8 cellular contexts compared by ENCODE assay signal in the genomic region with DNA sequence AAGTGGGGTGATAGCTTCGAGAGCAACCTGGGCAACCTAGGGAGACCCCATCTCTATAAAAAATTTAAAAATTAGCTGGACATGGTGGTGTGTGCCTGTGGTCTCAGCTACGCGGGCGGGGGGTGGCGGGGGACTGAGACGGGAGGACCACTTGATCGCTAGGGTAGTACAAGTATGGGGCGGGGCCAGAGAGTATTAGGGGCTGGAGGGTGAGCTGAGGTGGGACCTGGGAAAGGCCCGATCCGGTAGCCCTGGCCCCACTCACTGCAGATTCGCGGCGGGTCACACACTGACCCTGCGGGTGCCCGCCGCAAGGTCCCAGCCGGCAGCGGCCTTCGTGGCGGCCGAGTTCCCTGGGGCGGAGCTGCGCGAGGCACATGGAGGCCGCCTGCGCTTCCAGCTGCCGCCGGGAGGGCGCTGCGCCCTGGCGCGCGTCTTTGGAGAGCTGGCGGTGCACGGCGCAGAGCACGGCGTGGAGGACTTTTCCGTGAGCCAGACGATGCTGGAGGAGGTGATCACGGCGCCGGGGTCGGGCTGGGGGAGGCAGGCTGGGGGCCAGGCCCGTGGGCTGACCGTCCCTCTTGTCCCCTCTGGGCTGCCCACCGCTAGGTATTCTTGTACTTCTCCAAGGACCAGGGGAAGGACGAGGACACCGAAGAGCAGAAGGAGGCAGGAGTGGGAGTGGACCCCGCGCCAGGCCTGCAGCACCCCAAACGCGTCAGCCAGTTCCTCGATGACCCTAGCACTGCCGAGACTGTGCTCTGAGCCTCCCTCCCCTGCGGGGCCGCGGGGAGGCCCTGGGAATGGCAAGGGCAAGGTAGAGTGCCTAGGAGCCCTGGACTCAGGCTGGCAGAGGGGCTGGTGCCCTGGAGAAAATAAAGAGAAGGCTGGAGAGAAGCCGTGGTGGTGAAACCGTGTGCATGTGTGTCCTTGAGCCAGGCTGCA. TPM values are rescaled to one million over a fixed set of nuclear protein-coding genes. Genes with fewer than 3 reads are reported as not detected.
DNase-seq lines count a peak whose midpoint lies in the region; ATAC-seq and TF ChIP-seq lines count a peak whose summit lies in the region.

No MANE protein-coding gene starts in this region.

- peaks cover 4 to 56% (median 8%) of the 10 kb centered on the region in 4 donors for H3K27me3 ChIP-seq in esophagus squamous epithelium

- TF ChIP-seq CTCF in esophagus squamous epithelium (IDR thresholded peaks at IDR 0.05): peak; percentile 69 to 94 (median 86)
- TF ChIP-seq CTCF in nephron progenitor cell (IDR thresholded peaks at IDR 0.05): peak; percentile 84

- H3K9me3 ChIP-seq in esophagus squamous epithelium: no peaks in the 10 kb centered on the region

- H3K9me3 Mint-ChIP-seq in nephron progenitor cell: no peaks in the 10 kb centered on the region

- peaks cover 65% of the 10 kb centered on the region for H3K27me3 Mint-ChIP-seq in nephron progenitor cell (ENCODE audit: low read depth, poor library complexity)

- intact Hi-C loops in esophagus squamous epithelium (cut with DNase I): no loop called here

- H3K4me3 Mint-ChIP-seq in nephron progenitor cell: peak overlapping the region; percentile 20

- H3K27ac Mint-ChIP-seq in nephron progenitor cell: no peak overlapping the region

- H3K36me3 ChIP-seq in esophagus squamous epithelium: no peaks in the 10 kb centered on the region

- H3K4me3 ChIP-seq in esophagus squamous epithelium: peak overlapping the region in 2 of 4 donors; percentile 13 to 43

- H3K27ac ChIP-seq in esophagus squamous epithelium: peak overlapping the region in 1 of 4 donors; percentile 21

- WGBS in esophagus squamous epithelium, 2 donors: 12 to 21% methylated on average over 16 to 25 of the region's 60 CpGs

- peaks cover 23% of the 10 kb centered on the region for H3K4me1 Mint-ChIP-seq in nephron progenitor cell

- peak; percentile 25 to 58 for DNase-seq in SHP77 (lab: John Stamatoyannopoulos, UW)
- no peak for DNase-seq in SHP77 treated with DMSO at 0.1 percent for 48 hours (lab: John Stamatoyannopoulos, UW)
- DNase-seq in NCI-H446 treated with DMSO at 0.1 percent for 48 hours (lab: John Stamatoyannopoulos, UW): peak; percentile 18
- DNase-seq in activated T-cell treated with anti-CD3 and anti-CD28 coated beads for 48 hours (ENCODE audit: low read depth): peak; percentile 77
- DNase-seq in esophagus squamous epithelium (lab: John Stamatoyannopoulos, UW): no peak
- peak; percentile 86 for DNase-seq in nephron progenitor cell
- no peak for DNase-seq in AML-193 (lab: John Stamatoyannopoulos, UW)

- no peaks in the 10 kb centered on the region for H3K36me3 Mint-ChIP-seq in nephron progenitor cell (ENCODE audit: low read depth)

- ATAC-seq in HG02938 (IDR thresholded peaks at IDR 0.05; ENCODE audit: unreplicated experiment): no peak

- peaks cover 22 to 57% (median 31%) of the 10 kb centered on the region in 3 donors for H3K4me1 ChIP-seq in esophagus squamous epithelium

- no peak for TF ChIP-seq POLR2A in esophagus squamous epithelium (IDR thresholded peaks at IDR 0.05)

RNA-seq across cellular contexts. Expression of gene ARHGAP45, which starts 2.0 kb away (rescaled TPM):
- 10 to 100 TPM in 3 of 4 donors, 1 to 10 TPM in 1; 8.2 to 39.3 (median 12.5) TPM for total RNA-seq in esophagus squamous epithelium

RNA-seq across cellular contexts. Expression of gene ABCA7, which starts 25.0 kb away (rescaled TPM):
- total RNA-seq in esophagus squamous epithelium: 10 to 100 TPM; 12.6 to 24.4 (median 18.7) TPM

RNA-seq across cellular contexts. Expression of gene POLR2E, which starts 30.2 kb away (rescaled TPM):
- total RNA-seq in esophagus squamous epithelium: 100 to 1,000 TPM; 113 to 198 (median 166) TPM

RNA-seq across cellular contexts. Expression of gene CNN2, which starts 38.5 kb away (rescaled TPM):
- 100 to 1,000 TPM in 2 of 4 donors, 10 to 100 TPM in 2; 79.0 to 125 (median 105) TPM for total RNA-seq in esophagus squamous epithelium

RNA-seq across cellular contexts. Expression of gene GPX4, which starts 38.9 kb away (rescaled TPM):
- total RNA-seq in esophagus squamous epithelium: 100 to 1,000 TPM; 108 to 405 (median 244) TPM

Comparison
In these comparisons a context has a peak if more than half of its experiments do, and no peak if none do; other contexts are left out.
1. DNase-seq: peak in SHP77 (2 of 2), NCI-H446 treated with DMSO at 0.1 percent for 48 hours (single experiment), activated T-cell treated with anti-CD3 and anti-CD28 coated beads for 48 hours (single experiment) and nephron progenitor cell (single experiment); none in SHP77 treated with DMSO at 0.1 percent for 48 hours (single experiment), esophagus squamous epithelium (single experiment) and AML-193 (0 of 2).